In genomic region chr6:133952815-133953633, GRCh38 we compare ENCODE assay signal across 1 cellular context.
TF ChIP-seq lines count a peak whose summit lies in the region.

TBPL1 (plus strand) TSS chr6:133953224; CDS start chr6:133980126, 26,902 bp downstream.

TF ChIP-seq in HepG2, 621 proteins besides CTCF, POLR2A, EP300 and RAD21 (continued from another document and continues in another):
- no peak for TF ChIP-seq PRDM10 (CRISPR knock-in tag; IDR thresholded peaks at IDR 0.05; ENCODE audit: low read depth)
- TF ChIP-seq AGO1 (IDR thresholded peaks at IDR 0.05; ENCODE audit: low read depth, low read length, poor library complexity, severe bottlenecking): peak; percentile 67
- no peak for TF ChIP-seq CERS6 (CRISPR knock-in tag; IDR thresholded peaks at IDR 0.05)
- TF ChIP-seq ELF4 (CRISPR knock-in tag; IDR thresholded peaks at IDR 0.05; ENCODE audit: borderline replicate concordance): peak; percentile 91
- TF ChIP-seq ETS1 (CRISPR knock-in tag; IDR thresholded peaks at IDR 0.05): no peak
- TF ChIP-seq FOXO4 (CRISPR knock-in tag; conservative IDR thresholded peaks at IDR 0.05): no peak
- TF ChIP-seq MAX (IDR thresholded peaks at IDR 0.05): peak; percentile 68; the same call in 1 of the 2 replicates
- peak; percentile 70; the same call in 1 of the 2 replicates for TF ChIP-seq RELA (CRISPR knock-in tag; IDR thresholded peaks at IDR 0.05)
- peak; percentile 83 for TF ChIP-seq YY1 (IDR thresholded peaks at IDR 0.05; ENCODE audit: insufficient read depth, insufficient replicate concordance, low read depth, low read length)
- peak; percentile 85 for TF ChIP-seq ZFX (CRISPR knock-in tag; IDR thresholded peaks at IDR 0.05; ENCODE audit: low read depth)
- TF ChIP-seq ZKSCAN5 (CRISPR knock-in tag; IDR thresholded peaks at IDR 0.05): no peak
- TF ChIP-seq ZNF18 (CRISPR knock-in tag; IDR thresholded peaks at IDR 0.05; ENCODE audit: insufficient replicate concordance): peak; percentile 75
- TF ChIP-seq ZNF597 (CRISPR knock-in tag; IDR thresholded peaks at IDR 0.05): no peak
- peak; percentile 98 for TF ChIP-seq ASH2L (IDR thresholded peaks at IDR 0.05; ENCODE audit: insufficient read length, low read depth, low read length)
- peak; percentile 64 for TF ChIP-seq SOX5 (CRISPR knock-in tag; IDR thresholded peaks at IDR 0.05; ENCODE audit: borderline replicate concordance)
- peak; percentile 59; the same call in 1 of the 2 replicates for TF ChIP-seq FOXO1 (CRISPR knock-in tag; IDR thresholded peaks at IDR 0.05)
- TF ChIP-seq HOXA3 (CRISPR knock-in tag; IDR thresholded peaks at IDR 0.05): peak; percentile 93
- TF ChIP-seq CC2D1A (CRISPR knock-in tag; IDR thresholded peaks at IDR 0.05): no peak
- no peak for TF ChIP-seq BRD4 (CRISPR knock-in tag; IDR thresholded peaks at IDR 0.05)
- peak; percentile 96 for TF ChIP-seq POGZ (CRISPR knock-in tag; IDR thresholded peaks at IDR 0.05)
- no peak for TF ChIP-seq JARID2 (CRISPR knock-in tag; IDR thresholded peaks at IDR 0.05; ENCODE audit: insufficient replicate concordance)
- TF ChIP-seq DBP (CRISPR knock-in tag; IDR thresholded peaks at IDR 0.05; ENCODE audit: not compliant biosample characterization): peak; percentile 42
- TF ChIP-seq DDIT3 (CRISPR knock-in tag; IDR thresholded peaks at IDR 0.05): no peak
- TF ChIP-seq DPF2 (CRISPR knock-in tag; IDR thresholded peaks at IDR 0.05; ENCODE audit: borderline replicate concordance, low read depth): 0 out of 2 replicates have a peak, but pooled peaks have one; percentile 46
- TF ChIP-seq SIN3B (IDR thresholded peaks at IDR 0.05; ENCODE audit: low read length): no peak; the same call in 1 of the 2 replicates
- peak; percentile 30 for TF ChIP-seq ARID3A (IDR thresholded peaks at IDR 0.05; ENCODE audit: low read depth, low read length)
- TF ChIP-seq SOX6 (IDR thresholded peaks at IDR 0.05): no peak
- TF ChIP-seq SOX6 (CRISPR knock-in tag; IDR thresholded peaks at IDR 0.05): peak; percentile 79
- 0 out of 2 replicates have a peak, but pooled peaks have one; percentile 41 for TF ChIP-seq IRX3 (CRISPR knock-in tag; IDR thresholded peaks at IDR 0.05; ENCODE audit: borderline replicate concordance, low read depth)
- TF ChIP-seq NCOR1 (IDR thresholded peaks at IDR 0.05; ENCODE audit: borderline replicate concordance, low read length): no peak
- TF ChIP-seq HOXA5 (CRISPR knock-in tag; IDR thresholded peaks at IDR 0.05): peak; percentile 95
- no peak for TF ChIP-seq ZNF3 (CRISPR knock-in tag; IDR thresholded peaks at IDR 0.05)
- TF ChIP-seq IKZF5 (CRISPR knock-in tag; IDR thresholded peaks at IDR 0.05): peak; percentile 98; the same call in 1 of the 2 replicates
- no peak for TF ChIP-seq MBD4 (IDR thresholded peaks at IDR 0.05; ENCODE audit: borderline replicate concordance, low read length)
- TF ChIP-seq THRA (CRISPR knock-in tag; IDR thresholded peaks at IDR 0.05; ENCODE audit: borderline replicate concordance): peak; percentile 76
- peak; percentile 9; the same call in 1 of the 2 replicates for TF ChIP-seq TFAP4 (IDR thresholded peaks at IDR 0.05; ENCODE audit: borderline replicate concordance, low read depth)
- peak; percentile 97 for TF ChIP-seq FOXK1 (CRISPR knock-in tag; IDR thresholded peaks at IDR 0.05; ENCODE audit: borderline replicate concordance, low read depth)
- TF ChIP-seq TBP (CRISPR knock-in tag; IDR thresholded peaks at IDR 0.05): no peak
- no peak; the same call in 1 of the 2 replicates for TF ChIP-seq ZNF276 (CRISPR knock-in tag; IDR thresholded peaks at IDR 0.05; ENCODE audit: low read depth)
- no peak; the same call in 1 of the 2 replicates for TF ChIP-seq GATA4 (IDR thresholded peaks at IDR 0.05; ENCODE audit: borderline replicate concordance, low read depth)
